ENCODE assay signal across 16 cellular contexts in genomic region chr17:69050999-69051775, GRCh38. TPM values are rescaled to one million over a fixed set of nuclear protein-coding genes. Genes with fewer than 3 reads are reported as not detected.
DNase-seq lines count a peak whose midpoint lies in the region; ATAC-seq, FAIRE-seq and TF ChIP-seq lines count a peak whose summit lies in the region.
"Had no signal": no experiment of that assay in that cellular context is flagged by ENCODE, and none has a peak within 500 bp of the region (broad histone marks: within the 10 kb centered on the region; RNA-seq: fewer than 3 reads in every experiment).

No MANE protein-coding gene starts in this region.

- H3K27ac Mint-ChIP-seq in activated T-cell treated with anti-CD3 and anti-CD28 coated beads, Interleukin-2, amount 50 U/mL, for 72 hours = no peak overlapping the region
- H3K27ac Mint-ChIP-seq: activated CD4-positive, alpha-beta T cell treated with anti-CD3 and anti-CD28 coated beads for 36 hours; CD4-positive, alpha-beta memory T cell; dendritic cell treated with granulocyte-macrophage colony-stimulating factor and Interleukin-4, amounts not matched to agents 40 ng/mL and 50 ng/mL, for 4 days; H9 had no signal

- H3K9me3 ChIP-seq in SK-N-MC (ENCODE audit: low read depth, low read length) = no peaks in the 10 kb centered on the region
- H3K9me3 ChIP-seq in gastrocnemius medialis = no peaks in the 10 kb centered on the region

- no peaks in the 10 kb centered on the region for H3K4me1 ChIP-seq in gastrocnemius medialis

- no peak for FAIRE-seq in GM12891 (lab: Jason Lieb, UNC)

- H3K27me3 Mint-ChIP-seq in activated T-cell treated with anti-CD3 and anti-CD28 coated beads, Interleukin-2, amount 50 U/mL, for 72 hours (ENCODE audit: low read depth) = no peaks in the 10 kb centered on the region
- H3K27me3 Mint-ChIP-seq: dendritic cell treated with granulocyte-macrophage colony-stimulating factor and Interleukin-4, amounts not matched to agents 40 ng/mL and 50 ng/mL, for 4 days had no signal

- ATAC-seq in gastrocnemius medialis = peak; percentile 29 to 43
- ATAC-seq in activated T-cell treated with anti-CD3 and anti-CD28 coated beads, Interleukin-2, amount 50 U/mL, for 72 hours (replicated peaks in 1 of 2) = no peak
- ATAC-seq in GM18907 (IDR thresholded peaks at IDR 0.05; ENCODE audit: unreplicated experiment) = no peak
- ATAC-seq: activated CD4-positive, alpha-beta T cell treated with anti-CD3 and anti-CD28 coated beads for 36 hours had no signal

- H3K36me3 ChIP-seq in SK-N-MC (ENCODE audit: insufficient read depth, low read length) = no peaks in the 10 kb centered on the region
- peaks cover 0 to 24% of the 10 kb centered on the region in 2 donors for H3K36me3 ChIP-seq in gastrocnemius medialis

- no peak overlapping the region for H3K4me3 ChIP-seq in SK-N-MC
- no peak overlapping the region for H3K4me3 ChIP-seq in fibroblast of pulmonary artery (replicated peaks; ENCODE audit: low read depth, low read length)
- H3K4me3 ChIP-seq in gastrocnemius medialis = no peak overlapping the region

- TF ChIP-seq CTCF in fibroblast of pulmonary artery (IDR thresholded peaks at IDR 0.05; ENCODE audit: low read length, missing control alignments) (no peak), gastrocnemius medialis (IDR thresholded peaks at IDR 0.05 in 4 of 5, conservative IDR thresholded peaks at IDR 0.05 in 1 of 5) (no peak)

- no peak overlapping the region for H3K9ac ChIP-seq in SK-N-MC (ENCODE audit: insufficient read length)

- intact Hi-C loops in gastrocnemius medialis (cut with DNase I; ENCODE audit: low total_unique reads) = loop anchor here (5.0 kb wide), 1 partner anchor 274 kb away; no protein-coding TSS in a partner anchor

- peaks cover 17% of the 10 kb centered on the region for H3K4me1 Mint-ChIP-seq in activated T-cell treated with anti-CD3 and anti-CD28 coated beads, Interleukin-2, amount 50 U/mL, for 72 hours (ENCODE audit: low read depth)
- H3K4me1 Mint-ChIP-seq: H9 had no signal

- H3K27me3 ChIP-seq in gastrocnemius medialis = no peaks in the 10 kb centered on the region

- H3K4me3 Mint-ChIP-seq in activated T-cell treated with anti-CD3 and anti-CD28 coated beads, Interleukin-2, amount 50 U/mL, for 72 hours = no peak overlapping the region
- H3K4me3 Mint-ChIP-seq: activated CD4-positive, alpha-beta T cell treated with anti-CD3 and anti-CD28 coated beads for 36 hours; CD4-positive, alpha-beta memory T cell; dendritic cell treated with granulocyte-macrophage colony-stimulating factor and Interleukin-4, amounts not matched to agents 40 ng/mL and 50 ng/mL, for 4 days; H9 had no signal

- H3K36me3 Mint-ChIP-seq in activated T-cell treated with anti-CD3 and anti-CD28 coated beads, Interleukin-2, amount 50 U/mL, for 72 hours (ENCODE audit: insufficient read depth in 2 of 2) = no peaks in the 10 kb centered on the region

- peaks cover 5 to 6% of the 10 kb centered on the region in 2 donors for H3K9me3 Mint-ChIP-seq in activated T-cell treated with anti-CD3 and anti-CD28 coated beads, Interleukin-2, amount 50 U/mL, for 72 hours
- H3K9me3 Mint-ChIP-seq: H9 had no signal

- H3K27ac ChIP-seq in SK-N-MC (peak overlapping the region; percentile 44; the same call in 1 of the 2 replicates), gastrocnemius medialis (peak overlapping the region in 3 of 4 donors; percentile 15 to 36 (median 23))

- in situ Hi-C loops in gastrocnemius medialis (cut with MboI; ENCODE audit: low sequenced_read_pairs in 4 of 4) = no loop called here

- DNase-seq in GM03348 (ENCODE audit: low spot score) (peak; percentile 38), SK-N-MC (ENCODE audit: low read depth, low spot score) (no peak), fibroblast of pulmonary artery (ENCODE audit: low read depth) (peak; percentile 88), gastrocnemius medialis (no peak), GM12891 (ENCODE audit: insufficient read length, low spot score) (no peak)
- no peak for DNase-seq in activated T-cell treated with anti-CD3 and anti-CD28 coated beads, Interleukin-2, amount 50 U/mL, for 72 hours
- DNase-seq: activated CD4-positive, alpha-beta T cell treated with anti-CD3 and anti-CD28 coated beads for 36 hours; activated T-cell treated with anti-CD3 and anti-CD28 coated beads, Interleukin-2, amount 50 U/mL, for 48 hours; CD4-positive, alpha-beta memory T cell; foreskin melanocyte; H9; NCI-H1092 treated with DMSO at 0.1 percent for 48 hours; NCI-H774 had no signal

- TF ChIP-seq POLR2A in gastrocnemius medialis (IDR thresholded peaks at IDR 0.05) = no peak
- no peak for TF ChIP-seq POLR2A in GM12891 (IDR thresholded peaks at IDR 0.05; ENCODE audit: low read depth, low read length)

TF ChIP-seq in GM12891, 5 proteins besides CTCF, POLR2A, EP300 and RAD21:
- TF ChIP-seq POU2F2 (IDR thresholded peaks at IDR 0.05; ENCODE audit: low read depth, low read length) (no peak), POLR2AphosphoS5 (IDR thresholded peaks at IDR 0.05; ENCODE audit: low read depth, low read length) (no peak), SPI1 (IDR thresholded peaks at IDR 0.05; ENCODE audit: low read depth, low read length) (no peak), TAF1 (IDR thresholded peaks at IDR 0.05; ENCODE audit: low read depth, low read length) (no peak), PAX5 (IDR thresholded peaks at IDR 0.05; ENCODE audit: insufficient read depth, low read length, severe bottlenecking) (no peak)

RNA-seq across cellular contexts. Expression of gene ABCA9, which starts 9.5 kb away (rescaled TPM):
- 10 to 100 TPM in 2 of 4 donors, 1 to 10 TPM in 2; 6.0 to 38.2 (median 8.5) TPM for total RNA-seq in gastrocnemius medialis
- under 1 TPM; 0.09 to 0.17 TPM for total RNA-seq in activated T-cell treated with anti-CD3 and anti-CD28 coated beads, Interleukin-2, amount 50 U/mL, for 72 hours
- polyA plus RNA-seq in GM12891 (2012; ENCODE audit: low read depth, missing spikeins) = 0.49 TPM
- total RNA-seq: activated CD4-positive, alpha-beta T cell treated with anti-CD3 and anti-CD28 coated beads for 36 hours; Daoy; H9 had no signal
- polyA plus RNA-seq: CD4-positive, alpha-beta memory T cell had no signal

Comparison
In these comparisons a context has a peak if more than half of its experiments do, and no peak if none do; other contexts are left out.
1. DNase-seq: peak in GM03348 (single experiment) and fibroblast of pulmonary artery (single experiment); none in SK-N-MC (single experiment), gastrocnemius medialis (0 of 2), activated T-cell treated with anti-CD3 and anti-CD28 coated beads, Interleukin-2, amount 50 U/mL, for 72 hours (0 of 2) and GM12891 (single experiment).
2. ATAC-seq: peak in gastrocnemius medialis (2 of 2); none in activated T-cell treated with anti-CD3 and anti-CD28 coated beads, Interleukin-2, amount 50 U/mL, for 72 hours (0 of 2) and GM18907 (single experiment).
3. RNA of gene ABCA9, which starts 9.5 kb away (total RNA-seq): 6.0 to 38.2 TPM in gastrocnemius medialis; 0.09 to 0.17 TPM in activated T-cell treated with anti-CD3 and anti-CD28 coated beads, Interleukin-2, amount 50 U/mL, for 72 hours; every median in the first group is over 4 times any median in the second.